In the genomic region with DNA sequence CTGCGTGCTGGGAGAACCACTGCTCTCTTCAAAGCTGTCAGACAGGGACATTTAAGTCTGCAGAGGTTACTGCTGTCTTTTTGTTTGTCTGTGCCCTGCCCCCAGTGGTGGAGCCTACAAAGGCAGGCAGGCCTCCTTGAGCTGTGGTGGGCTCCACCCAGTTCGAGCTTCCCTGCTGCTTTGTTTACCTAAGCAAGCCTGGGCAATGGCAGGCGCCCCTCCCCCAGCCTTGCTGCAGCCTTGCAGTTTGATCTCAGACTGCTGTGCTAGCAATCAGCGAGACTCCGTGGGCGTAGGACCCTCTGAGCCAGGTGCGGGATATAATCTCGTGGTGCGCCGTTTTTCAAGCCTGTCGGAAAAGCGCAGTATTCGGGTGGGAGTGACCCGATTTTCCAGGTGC, we compare ENCODE assay signal across 7 cellular contexts.
DNase-seq lines count a peak whose midpoint lies in the region; ATAC-seq and TF ChIP-seq lines count a peak whose summit lies in the region.
"Not testable (repeated sequence)": the region's sequence is repeated elsewhere in the genome, so short reads cannot be mapped to it uniquely, and the experiment has no call there.

No MANE protein-coding gene starts in this region.

- not testable (repeated sequence) for H4K20me1 ChIP-seq in GM23338 (replicated peaks; ENCODE audit: insufficient read depth); PC-9 (ENCODE audit: insufficient read depth)

- not testable (repeated sequence) for H3K27me3 Mint-ChIP-seq in GM23338 (ENCODE audit: insufficient read depth, low read depth, poor library complexity); chondrocyte (ENCODE audit: low read depth); neural crest cell (ENCODE audit: low read depth); progenitor cell of endocrine pancreas

- not testable (repeated sequence) for H3K9me3 ChIP-seq in PC-9 (ENCODE audit: insufficient read depth, low read depth)

- CTCF ChIA-PET in HEK293T (lab: Yijun Ruan, JAX); PC-9 (lab: Charles Lee): not testable (repeated sequence)

- H3K4me2 ChIP-seq in GM23338, result not testable (repeated sequence)
- peak overlapping the region; percentile 55 for H3K4me2 ChIP-seq in PC-9

- POLR2A ChIA-PET in HEK293T (lab: Yijun Ruan, JAX); PC-9 (lab: Charles Lee; ENCODE audit: unreplicated experiment): not testable (repeated sequence)

- H3K4me3 Mint-ChIP-seq in GM23338; chondrocyte (ENCODE audit: unreplicated experiment); neural crest cell; progenitor cell of endocrine pancreas (ENCODE audit: low read depth): not testable (repeated sequence)

- not testable (repeated sequence) for H3K4me3 ChIP-seq in GM23338
- peak overlapping the region; percentile 49; the same call in 1 of the 2 replicates for H3K4me3 ChIP-seq in PC-9

- not testable (repeated sequence) for DNase-seq in GM23338 (ENCODE audit: low spot score); HEK293T (ENCODE audit: extremely low spot score); PC-9; chondrocyte (ENCODE audit: low spot score); neural crest cell (ENCODE audit: low read depth, low spot score); progenitor cell of endocrine pancreas (ENCODE audit: low spot score, unreplicated experiment)

- H3K36me3 Mint-ChIP-seq in GM23338 (ENCODE audit: low read depth), result peaks cover 19% of the 10 kb centered on the region
- not testable (repeated sequence) for H3K36me3 Mint-ChIP-seq in chondrocyte (ENCODE audit: low read depth); neural crest cell (ENCODE audit: low read depth); progenitor cell of endocrine pancreas (ENCODE audit: insufficient read depth)

- TF ChIP-seq CTCF in 22Rv1 (IDR thresholded peaks at IDR 0.05), result 0 out of 2 replicates have a peak, but pooled peaks have one; percentile 11
- TF ChIP-seq CTCF in GM23338 (conservative IDR thresholded peaks at IDR 0.05; ENCODE audit: low read depth in 2 of 2), result 0 out of 4 replicates have a peak, but pooled peaks have one; percentile 12 to 26
- TF ChIP-seq CTCF in PC-9 (conservative IDR thresholded peaks at IDR 0.05), result 0 out of 2 replicates have a peak, but pooled peaks have one; percentile 25
- TF ChIP-seq CTCF in chondrocyte (IDR thresholded peaks at IDR 0.05), result peak; percentile 25
- TF ChIP-seq CTCF in neural crest cell (conservative IDR thresholded peaks at IDR 0.05), result not testable (repeated sequence)
- TF ChIP-seq CTCF in progenitor cell of endocrine pancreas (IDR thresholded peaks at IDR 0.05; ENCODE audit: unreplicated experiment), result peak; percentile 12

- H3K79me2 ChIP-seq in GM23338 (replicated peaks; ENCODE audit: insufficient read depth); PC-9 (ENCODE audit: low read depth): not testable (repeated sequence)

- not testable (repeated sequence) for H3K27ac Mint-ChIP-seq in GM23338; chondrocyte (ENCODE audit: unreplicated experiment); progenitor cell of endocrine pancreas
- H3K27ac Mint-ChIP-seq in neural crest cell (ENCODE audit: unreplicated experiment), result peak overlapping the region; percentile 19

- not testable (repeated sequence) for H3K4me1 ChIP-seq in GM23338 (ENCODE audit: insufficient read depth)
- peaks cover 21% of the 10 kb centered on the region for H3K4me1 ChIP-seq in PC-9 (replicated peaks; ENCODE audit: insufficient read depth)

- not testable (repeated sequence) for H3K36me3 ChIP-seq in GM23338 (ENCODE audit: insufficient read depth); PC-9 (ENCODE audit: low read depth)

- not testable (repeated sequence) for H3F3A ChIP-seq in GM23338 (replicated peaks; ENCODE audit: low read depth); PC-9 (ENCODE audit: insufficient read depth, low read depth)

- not testable (repeated sequence) for H3K27ac ChIP-seq in 22Rv1; GM23338 (ENCODE audit: low read depth); PC-9

- ATAC-seq in GM23338, result not testable (repeated sequence)

- H3K4me1 Mint-ChIP-seq in GM23338; neural crest cell; progenitor cell of endocrine pancreas (ENCODE audit: low read depth): not testable (repeated sequence)
- H3K4me1 Mint-ChIP-seq in chondrocyte (ENCODE audit: low read depth), result peaks cover 15% of the 10 kb centered on the region

- not testable (repeated sequence) for H3K27me3 ChIP-seq in GM23338 (ENCODE audit: insufficient read depth); PC-9 (ENCODE audit: insufficient read depth, low read depth)

- intact Hi-C loops in PC-9 (cut with micrococcal nuclease; ENCODE audit: unreplicated experiment), result not testable (repeated sequence)

- H3K9me3 Mint-ChIP-seq in GM23338 (peaks cover 35% of the 10 kb centered on the region), chondrocyte (ENCODE audit: low read depth) (peaks cover 14% of the 10 kb centered on the region), progenitor cell of endocrine pancreas (ENCODE audit: low read depth) (peaks cover 11% of the 10 kb centered on the region)
- not testable (repeated sequence) for H3K9me3 Mint-ChIP-seq in neural crest cell

- not testable (repeated sequence) for BruUV-seq in PC-9 (replicated peaks; lab: Mats Ljungman, UMichigan)

- H3K9me2 ChIP-seq in GM23338 (ENCODE audit: insufficient read depth); PC-9 (ENCODE audit: insufficient read depth): not testable (repeated sequence)

- not testable (repeated sequence) for H2AFZ ChIP-seq in GM23338
- 0 out of 2 replicates have a peak overlapping the region, but pooled peaks have one; percentile 64 for H2AFZ ChIP-seq in PC-9

TF ChIP-seq in HEK293T, 16 proteins besides CTCF, POLR2A, EP300 and RAD21:
- TF ChIP-seq L3MBTL2 (conservative IDR thresholded peaks at IDR 0.05), result peak; percentile 40; the same call in 1 of the 2 replicates
